ENCODE assay signal across 31 cellular contexts in the genomic region with DNA sequence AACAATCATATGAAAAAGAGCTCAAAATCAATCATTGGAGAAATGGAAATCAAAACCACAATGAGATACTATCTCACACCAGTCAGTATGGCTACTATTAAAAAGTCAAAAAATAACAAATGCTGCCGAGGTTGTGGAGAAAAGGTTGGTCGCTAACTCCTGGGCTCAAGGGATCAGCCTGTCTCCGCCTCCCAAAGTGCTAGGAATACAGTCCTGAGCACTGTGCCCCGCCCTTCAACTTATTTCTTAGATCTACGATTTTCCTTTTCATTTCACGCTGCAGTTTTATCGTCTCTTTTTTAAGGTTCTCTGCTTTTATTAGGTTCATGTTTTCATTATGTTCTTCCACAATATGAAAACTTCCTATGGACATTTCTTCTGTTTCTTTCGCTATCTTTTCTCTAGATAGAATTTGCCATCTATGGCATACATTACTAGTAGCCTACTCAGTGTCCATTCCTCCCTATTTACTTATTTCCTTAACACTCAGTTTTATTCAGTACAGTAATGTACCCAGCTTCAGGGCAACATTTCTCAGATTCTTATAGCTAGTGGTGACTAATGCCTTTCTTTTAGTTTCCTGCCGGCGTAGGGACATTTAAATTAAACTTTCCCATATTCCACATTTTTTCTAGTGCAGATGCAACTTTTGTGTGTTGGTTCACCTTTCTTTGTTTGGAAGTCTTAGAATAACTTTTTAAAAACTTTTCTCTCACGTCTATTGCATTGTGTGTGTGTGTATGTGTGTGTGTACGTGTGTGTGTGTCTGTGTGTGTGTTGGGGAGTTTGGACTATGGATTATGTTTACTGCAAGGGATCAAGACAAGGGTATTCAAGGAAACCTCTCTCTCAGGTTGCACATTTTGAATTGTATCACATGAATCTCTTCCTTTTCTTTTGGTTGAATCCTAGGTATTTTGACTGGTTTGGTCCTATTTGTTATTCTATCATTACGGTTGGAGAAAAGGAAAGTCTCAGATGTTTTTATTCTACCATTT. TPM values are rescaled to one million over a fixed set of nuclear protein-coding genes. Genes with fewer than 3 reads are reported as not detected.
A peak's percentile ranks its signal among the peaks of the same experiment; 100 is the strongest.
DNase-seq lines count a peak whose midpoint lies in the region; ATAC-seq, FAIRE-seq and TF ChIP-seq lines count a peak whose summit lies in the region.
"Had no signal": no experiment of that assay in that cellular context is flagged by ENCODE, and none has a peak within 500 bp of the region (broad histone marks: within the 10 kb centered on the region; RNA-seq: fewer than 3 reads in every experiment).

No MANE protein-coding gene starts in this region.

- H4K8ac ChIP-seq in IMR-90 (ENCODE audit: low read depth in 2 of 2, low read length in 2 of 2), result peak overlapping the region in 1 of 2 experiments; percentile 60; a peak in 1 of 4 replicates

- TF ChIP-seq POLR2A in IMR-90 (IDR thresholded peaks at IDR 0.05; ENCODE audit: low read depth, low read length) (no peak), GM12891 (IDR thresholded peaks at IDR 0.05; ENCODE audit: low read depth, low read length) (no peak)

- no TSS peak for BruUV-seq in IMR-90 (replicated peaks; lab: Mats Ljungman, UMichigan)

- no peak overlapping the region for H3K27ac ChIP-seq in IMR-90 (ENCODE audit: insufficient read depth, low read length)
- H3K27ac ChIP-seq: adrenal gland, cardiac muscle cell, esophagus squamous epithelium, suprapubic skin, vagina had no signal

- H3K4ac ChIP-seq in IMR-90 (ENCODE audit: low read depth, low read length), result peak overlapping the region; percentile 50

- peak overlapping the region; percentile 83; the same call in 1 of the 3 replicates for H2BK15ac ChIP-seq in IMR-90 (ENCODE audit: low read depth, low read length)

- POLR2A ChIA-PET in IMR-90 (lab: Charles Lee; ENCODE audit: unreplicated experiment), result no interaction called here

- H2AK9ac ChIP-seq in IMR-90 (replicated peaks; ENCODE audit: low read depth, low read length, poor library complexity), result no peak overlapping the region

- WGBS in IMR-90 (ENCODE audit: extremely low coverage in 2 of 2, insufficient read length in 1 of 2), 2 experiments, result no CpG with 5 or more reads among the region's 13 CpGs

- no peak overlapping the region for H3K56ac ChIP-seq in IMR-90 (ENCODE audit: extremely low read depth, insufficient read depth, low read length)

- peak; percentile 86 for DNase-seq in EH (ENCODE audit: low read depth)
- peak; percentile 50 for DNase-seq in IMR-90
- DNase-seq in astrocyte of the hippocampus (ENCODE audit: low read depth, low spot score), result peak; percentile 41
- DNase-seq in fibroblast of villous mesenchyme (ENCODE audit: low read depth), result no peak
- no peak for DNase-seq in GM12891 (ENCODE audit: insufficient read length, low spot score)
- DNase-seq: activated B cell treated with CpG ODN at 0.5 μM for 24 hours; activated CD4-positive, alpha-beta T cell treated with anti-CD3 and anti-CD28 coated beads, Interleukin-2, amount 50 U/mL, for 1 hour; activated CD8-positive, alpha-beta memory T cell treated with anti-CD3 and anti-CD28 coated beads, Interleukin-2, amount 10 ng/mL, durations not matched to agents 7 days and 5 days; activated naive CD4-positive, alpha-beta T cell treated with Interleukin-2 at 50 U/mL for 16 hours; activated T-cell treated with anti-CD3 and anti-CD28 coated beads, Interleukin-2, amount 50 U/mL, for 72 hours; adrenal gland; CD4-positive, alpha-beta memory T cell; endodermal cell; esophagus squamous epithelium; glutamatergic neuron; kidney; natural killer cell; NCI-H1436; NCI-H2081 treated with DMSO at 0.1 percent for 48 hours; NCI-H345; occipital lobe; Right ventricle myocardium superior; stimulated activated naive CD4-positive, alpha-beta T cell; T1000 had no signal

- no peaks in the 10 kb centered on the region; the same call in 1 of the 2 replicates for H3K4me1 ChIP-seq in IMR-90 (ENCODE audit: control insufficient read depth, insufficient read depth, low read length)
- H3K4me1 ChIP-seq: adrenal gland, esophagus squamous epithelium, suprapubic skin, vagina had no signal

- H3K4me3 ChIP-seq in IMR-90 (ENCODE audit: insufficient read depth, low read depth, low read length) (no peak overlapping the region), fibroblast of villous mesenchyme (ENCODE audit: low read depth, low read length) (peak overlapping the region; percentile 7)
- H3K4me3 ChIP-seq: adrenal gland, cardiac muscle cell, esophagus squamous epithelium, suprapubic skin, vagina had no signal

- ATAC-seq in IMR-90 (ENCODE audit: low read depth), result peak; percentile 89
- no peak for ATAC-seq in HG03565 (IDR thresholded peaks at IDR 0.05; ENCODE audit: unreplicated experiment)
- no peak for ATAC-seq in HG02642 (IDR thresholded peaks at IDR 0.05; ENCODE audit: poor library complexity, unreplicated experiment)
- ATAC-seq in GM18861 (IDR thresholded peaks at IDR 0.05; ENCODE audit: unreplicated experiment), result no peak
- ATAC-seq: activated CD8-positive, alpha-beta memory T cell treated with anti-CD3 and anti-CD28 coated beads, Interleukin-2, amount 10 ng/mL, durations not matched to agents 7 days and 5 days; activated T-cell treated with anti-CD3 and anti-CD28 coated beads, Interleukin-2, amount 50 U/mL, for 72 hours; natural killer cell had no signal

- dilution Hi-C loops in IMR-90 (cut with HindIII; ENCODE audit: low sequenced_read_pairs, unreplicated experiment), result no loop called here

- H3K23ac ChIP-seq in IMR-90 (ENCODE audit: low read depth, low read length), result peak overlapping the region; percentile 52; the same call in 1 of the 2 replicates

- H4K20me1 ChIP-seq in IMR-90 (ENCODE audit: insufficient read depth, low read length), result no peaks in the 10 kb centered on the region

- H3K9me1 ChIP-seq in IMR-90 (ENCODE audit: insufficient read depth, low read length), result no peaks in the 10 kb centered on the region

- H3K9me3 ChIP-seq in IMR-90 (ENCODE audit: control insufficient read depth, insufficient read depth, low read length), result no peaks in the 10 kb centered on the region
- H3K9me3 ChIP-seq: adrenal gland, esophagus squamous epithelium, suprapubic skin, vagina had no signal

- no peak overlapping the region for H3K9ac ChIP-seq in IMR-90 (ENCODE audit: low read depth, low read length)

- no peaks in the 10 kb centered on the region for H3K79me1 ChIP-seq in IMR-90 (ENCODE audit: low read depth in 1 of 2, low read length in 2 of 2)

- FAIRE-seq in GM12891 (lab: Jason Lieb, UNC), result no peak
- FAIRE-seq: kidney had no signal

- H2BK5ac ChIP-seq in IMR-90 (ENCODE audit: low read depth, low read length, poor library complexity, severe bottlenecking), result peak overlapping the region; percentile 91

- intact Hi-C loops in IMR-90 (cut with micrococcal nuclease), result no loop called here

- peak overlapping the region; percentile 89; the same call in 1 of the 2 replicates for H3K18ac ChIP-seq in IMR-90 (ENCODE audit: low read depth, low read length)

- H2AK5ac ChIP-seq in IMR-90 (ENCODE audit: low read depth, low read length), result no peak overlapping the region; the same call in 1 of the 2 replicates

- H3K4me2 ChIP-seq in IMR-90 (ENCODE audit: low read depth, low read length), result peak overlapping the region; percentile 67; the same call in 1 of the 2 replicates

- H2BK20ac ChIP-seq in IMR-90 (ENCODE audit: low read depth, low read length), result peak overlapping the region; percentile 63

- peak overlapping the region; percentile 66; the same call in 1 of the 2 replicates for H4K91ac ChIP-seq in IMR-90 (ENCODE audit: insufficient read depth, low read depth, low read length)

- TF ChIP-seq CTCF in IMR-90 (conservative IDR thresholded peaks at IDR 0.05; ENCODE audit: low read depth, low read length) (no peak), fibroblast of villous mesenchyme (IDR thresholded peaks at IDR 0.05; ENCODE audit: insufficient read depth, low read depth, low read length) (no peak)

- CTCF ChIA-PET in IMR-90 (lab: Yijun Ruan, JAX), result interaction anchor here (0.6 kb wide), 1 partner anchor 27 kb away, joined by 3 read pairs; no protein-coding TSS in a partner anchor

- H3K36me3 ChIP-seq in IMR-90 (ENCODE audit: control insufficient read depth, insufficient read depth, low read length), result no peaks in the 10 kb centered on the region
- H3K36me3 ChIP-seq: adrenal gland, cardiac muscle cell, esophagus squamous epithelium, suprapubic skin, vagina had no signal

- no peak overlapping the region for H2AFZ ChIP-seq in IMR-90 (replicated peaks; ENCODE audit: low read length, poor library complexity)

- H4K5ac ChIP-seq in IMR-90 (ENCODE audit: low read depth, low read length), result peak overlapping the region; percentile 89; the same call in 1 of the 2 replicates

- no peak for TF ChIP-seq RAD21 in IMR-90 (IDR thresholded peaks at IDR 0.05; ENCODE audit: low read length)

- H3K27me3 ChIP-seq in IMR-90 (ENCODE audit: control insufficient read depth, insufficient read depth, low read length), result no peaks in the 10 kb centered on the region
- H3K27me3 ChIP-seq: adrenal gland, cardiac muscle cell, esophagus squamous epithelium, suprapubic skin, vagina had no signal

- H3K14ac ChIP-seq in IMR-90 (replicated peaks; ENCODE audit: low read depth, low read length), result 0 out of 2 replicates have a peak overlapping the region, but pooled peaks have one; percentile 25

- in situ Hi-C loops in IMR-90 (cut with MboI; ENCODE audit: low sequenced_read_pairs), result no loop called here

- H2BK120ac ChIP-seq in IMR-90 (ENCODE audit: low read depth, low read length), result peak overlapping the region; percentile 59

TF ChIP-seq in IMR-90, 13 proteins besides CTCF, POLR2A, EP300 and RAD21 (continues in another document):
- no peak for TF ChIP-seq CEBPB (IDR thresholded peaks at IDR 0.05; ENCODE audit: low read depth, low read length)

TF ChIP-seq in GM12891, 5 proteins besides CTCF, POLR2A, EP300 and RAD21:
- TF ChIP-seq TAF1 (IDR thresholded peaks at IDR 0.05; ENCODE audit: low read depth, low read length) (no peak), SPI1 (IDR thresholded peaks at IDR 0.05; ENCODE audit: low read depth, low read length) (no peak), POU2F2 (IDR thresholded peaks at IDR 0.05; ENCODE audit: low read depth, low read length) (no peak), PAX5 (IDR thresholded peaks at IDR 0.05; ENCODE audit: insufficient read depth, low read length, severe bottlenecking) (no peak), POLR2AphosphoS5 (IDR thresholded peaks at IDR 0.05; ENCODE audit: low read depth, low read length) (no peak)
TF ChIP-seq in GM12891: peak in this region for 0.

RNA-seq across cellular contexts. Expression of gene FBN2, which starts 21.6 kb away (rescaled TPM):
- total RNA-seq in IMR-90 (2012; rRNA removed) (67.5 and 69.0 TPM in 2 replicates), fibroblast of villous mesenchyme (81.6 and 137 TPM in 2 replicates)
- 22.6 and 26.7 TPM in 2 replicates for polyA plus RNA-seq in IMR-90 (2012; rRNA removed)
- polyA plus RNA-seq in IMR-90 (2012; cell fraction: cytosol; rRNA removed), result 12.4 and 13.0 TPM in 2 replicates
- polyA plus RNA-seq in IMR-90 (2012; cell fraction: nucleus; rRNA removed; ENCODE audit: low replicate concordance), result 9.7 and 25.9 TPM in 2 replicates
- 0.06 TPM for polyA plus RNA-seq in GM12891 (2012; ENCODE audit: low read depth, missing spikeins)
- total RNA-seq: activated B cell treated with CpG ODN at 0.5 μM for 24 hours; activated CD8-positive, alpha-beta memory T cell treated with anti-CD3 and anti-CD28 coated beads, Interleukin-2, amount 10 ng/mL, durations not matched to agents 7 days and 5 days; OCI-LY7 had no signal
- polyA plus RNA-seq: CD4-positive, alpha-beta memory T cell had no signal

Comparison
In these comparisons a context has a peak if more than half of its experiments do, and no peak if none do; other contexts are left out.
1. DNase-seq: peak in EH (single experiment), IMR-90 (single experiment) and astrocyte of the hippocampus (single experiment); none in fibroblast of villous mesenchyme (single experiment) and GM12891 (single experiment).